1 cellular context compared by ENCODE assay signal in genomic region chr5:180810210-180811011, GRCh38.
A peak's percentile ranks its signal among the peaks of the same experiment; 100 is the strongest.
TF ChIP-seq lines count a peak whose summit lies in the region.

No MANE protein-coding gene starts in this region.

TF ChIP-seq in HepG2, 621 proteins besides CTCF, POLR2A, EP300 and RAD21 (continued from another document and continues in another):
- TF ChIP-seq RERE (CRISPR knock-in tag; IDR thresholded peaks at IDR 0.05; ENCODE audit: low read depth), result no peak
- TF ChIP-seq, protein P1, sequence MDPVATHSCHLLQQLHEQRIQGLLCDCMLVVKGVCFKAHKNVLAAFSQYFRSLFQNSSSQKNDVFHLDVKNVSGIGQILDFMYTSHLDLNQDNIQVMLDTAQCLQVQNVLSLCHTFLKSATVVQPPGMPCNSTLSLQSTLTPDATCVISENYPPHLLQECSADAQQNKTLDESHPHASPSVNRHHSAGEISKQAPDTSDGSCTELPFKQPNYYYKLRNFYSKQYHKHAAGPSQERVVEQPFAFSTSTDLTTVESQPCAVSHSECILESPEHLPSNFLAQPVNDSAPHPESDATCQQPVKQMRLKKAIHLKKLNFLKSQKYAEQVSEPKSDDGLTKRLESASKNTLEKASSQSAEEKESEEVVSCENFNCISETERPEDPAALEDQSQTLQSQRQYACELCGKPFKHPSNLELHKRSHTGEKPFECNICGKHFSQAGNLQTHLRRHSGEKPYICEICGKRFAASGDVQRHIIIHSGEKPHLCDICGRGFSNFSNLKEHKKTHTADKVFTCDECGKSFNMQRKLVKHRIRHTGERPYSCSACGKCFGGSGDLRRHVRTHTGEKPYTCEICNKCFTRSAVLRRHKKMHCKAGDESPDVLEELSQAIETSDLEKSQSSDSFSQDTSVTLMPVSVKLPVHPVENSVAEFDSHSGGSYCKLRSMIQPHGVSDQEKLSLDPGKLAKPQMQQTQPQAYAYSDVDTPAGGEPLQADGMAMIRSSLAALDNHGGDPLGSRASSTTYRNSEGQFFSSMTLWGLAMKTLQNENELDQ (CRISPR knock-in tag; IDR thresholded peaks at IDR 0.05; ENCODE audit: borderline replicate concordance), result no peak
- peak; percentile 10; the same call in 1 of the 2 replicates for TF ChIP-seq MEIS2 (CRISPR knock-in tag; IDR thresholded peaks at IDR 0.05)
- no peak for TF ChIP-seq ZNF180 (CRISPR knock-in tag; IDR thresholded peaks at IDR 0.05; ENCODE audit: borderline replicate concordance, low read depth)
- peak; percentile 62; the same call in 1 of the 2 replicates for TF ChIP-seq JUN (CRISPR knock-in tag; IDR thresholded peaks at IDR 0.05)
- no peak for TF ChIP-seq SNAPC4 (CRISPR knock-in tag; IDR thresholded peaks at IDR 0.05)
- TF ChIP-seq ZNF550 (CRISPR knock-in tag; IDR thresholded peaks at IDR 0.05; ENCODE audit: borderline replicate concordance), result 0 out of 2 replicates have a peak, but pooled peaks have one; percentile 69
- TF ChIP-seq ZEB1 (IDR thresholded peaks at IDR 0.05; ENCODE audit: insufficient replicate concordance, low read depth), result no peak
- TF ChIP-seq TFDP2 (CRISPR knock-in tag; IDR thresholded peaks at IDR 0.05), result peak; percentile 73
- peak; percentile 48 for TF ChIP-seq NR2F6 (IDR thresholded peaks at IDR 0.05)
- peak; percentile 80; the same call in 1 of the 2 replicates for TF ChIP-seq NR2F6 (CRISPR knock-in tag; IDR thresholded peaks at IDR 0.05)
- TF ChIP-seq PHF8 (CRISPR knock-in tag; IDR thresholded peaks at IDR 0.05), result peak; percentile 98
- peak; percentile 73; the same call in 1 of the 2 replicates for TF ChIP-seq ZBTB3 (CRISPR knock-in tag; IDR thresholded peaks at IDR 0.05; ENCODE audit: borderline replicate concordance, low read depth)
- TF ChIP-seq, protein P2, sequence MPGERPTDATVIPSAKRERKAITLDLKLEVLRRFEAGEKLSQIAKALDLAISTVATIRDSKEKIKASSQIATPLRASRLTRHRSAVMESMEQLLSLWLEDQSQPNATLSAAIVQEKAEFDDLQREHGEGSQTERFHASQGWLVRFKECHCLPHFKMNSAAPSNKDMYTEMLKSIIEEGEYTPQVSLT (CRISPR knock-in tag; IDR thresholded peaks at IDR 0.05; ENCODE audit: borderline replicate concordance, low read depth), result no peak
- no peak for TF ChIP-seq FOXJ3 (CRISPR knock-in tag; IDR thresholded peaks at IDR 0.05; ENCODE audit: borderline replicate concordance)
- peak; percentile 76 for TF ChIP-seq ELF1 (CRISPR knock-in tag; IDR thresholded peaks at IDR 0.05)
- peak; percentile 71 for TF ChIP-seq KMT2A (CRISPR knock-in tag; IDR thresholded peaks at IDR 0.05)
- no peak for TF ChIP-seq TRIM22 (IDR thresholded peaks at IDR 0.05)
- TF ChIP-seq ETV6 (CRISPR knock-in tag; conservative IDR thresholded peaks at IDR 0.05), result no peak
- no peak for TF ChIP-seq KDM4B (CRISPR knock-in tag; IDR thresholded peaks at IDR 0.05)
- TF ChIP-seq ZNF605 (CRISPR knock-in tag; IDR thresholded peaks at IDR 0.05), result no peak
- no peak for TF ChIP-seq ZBTB44 (CRISPR knock-in tag; IDR thresholded peaks at IDR 0.05)
- TF ChIP-seq TCF7 (IDR thresholded peaks at IDR 0.05; ENCODE audit: low read depth), result no peak
- peak; percentile 62; the same call in 1 of the 2 replicates for TF ChIP-seq CCDC6 (CRISPR knock-in tag; IDR thresholded peaks at IDR 0.05)
- TF ChIP-seq CBX2 (IDR thresholded peaks at IDR 0.05; ENCODE audit: low read depth, low read length), result no peak
- TF ChIP-seq CBX2 (CRISPR knock-in tag; IDR thresholded peaks at IDR 0.05; ENCODE audit: low read depth), result no peak
- TF ChIP-seq, protein P3, sequence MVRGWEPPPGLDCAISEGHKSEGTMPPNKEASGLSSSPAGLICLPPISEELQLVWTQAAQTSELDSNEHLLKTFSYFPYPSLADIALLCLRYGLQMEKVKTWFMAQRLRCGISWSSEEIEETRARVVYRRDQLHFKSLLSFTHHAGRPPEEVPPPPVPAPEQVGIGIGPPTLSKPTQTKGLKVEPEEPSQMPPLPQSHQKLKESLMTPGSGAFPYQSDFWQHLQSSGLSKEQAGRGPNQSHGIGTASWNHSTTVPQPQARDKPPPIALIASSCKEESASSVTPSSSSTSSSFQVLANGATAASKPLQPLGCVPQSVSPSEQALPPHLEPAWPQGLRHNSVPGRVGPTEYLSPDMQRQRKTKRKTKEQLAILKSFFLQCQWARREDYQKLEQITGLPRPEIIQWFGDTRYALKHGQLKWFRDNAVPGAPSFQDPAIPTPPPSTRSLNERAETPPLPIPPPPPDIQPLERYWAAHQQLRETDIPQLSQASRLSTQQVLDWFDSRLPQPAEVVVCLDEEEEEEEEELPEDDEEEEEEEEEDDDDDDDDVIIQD (CRISPR knock-in tag; IDR thresholded peaks at IDR 0.05; ENCODE audit: low read depth), result no peak
- peak; percentile 80; the same call in 1 of the 2 replicates for TF ChIP-seq ZNF570 (CRISPR knock-in tag; IDR thresholded peaks at IDR 0.05; ENCODE audit: borderline replicate concordance)
- TF ChIP-seq JUND (CRISPR knock-in tag; IDR thresholded peaks at IDR 0.05), result no peak
- TF ChIP-seq NFKBIZ (CRISPR knock-in tag; IDR thresholded peaks at IDR 0.05), result no peak
- peak; percentile 90 for TF ChIP-seq ZNF343 (CRISPR knock-in tag; IDR thresholded peaks at IDR 0.05)
- peak; percentile 75; the same call in 1 of the 2 replicates for TF ChIP-seq ZNF225 (CRISPR knock-in tag; IDR thresholded peaks at IDR 0.05)
- TF ChIP-seq NFE2 (CRISPR knock-in tag; IDR thresholded peaks at IDR 0.05), result no peak
- TF ChIP-seq ZC3H13 (CRISPR knock-in tag; IDR thresholded peaks at IDR 0.05), result no peak; the same call in none of the 2 replicates
- TF ChIP-seq SIN3B (IDR thresholded peaks at IDR 0.05; ENCODE audit: low read length), result no peak
